8 cellular contexts compared by ENCODE assay signal in genomic region chr10:131874991-131875451, GRCh38. TPM values are rescaled to one million over a fixed set of nuclear protein-coding genes. Genes with fewer than 3 reads are reported as not detected.
DNase-seq lines count a peak whose midpoint lies in the region; ATAC-seq and TF ChIP-seq lines count a peak whose summit lies in the region.

No MANE protein-coding gene starts in this region.

- no peaks in the 10 kb centered on the region for H3K36me3 ChIP-seq in GM06990 (ENCODE audit: control insufficient read depth, insufficient read depth, low read length)

- intact Hi-C loops in MCF 10A (cut with micrococcal nuclease), result loop anchor here (1.0 to 10.0 kb wide), 4 partner anchors 1188 to 1685 kb away; no protein-coding TSS in a partner anchor

- peak; percentile 81 for TF ChIP-seq CTCF in GM06990 (IDR thresholded peaks at IDR 0.05; ENCODE audit: insufficient read depth, low read length, poor library complexity, severe bottlenecking)
- TF ChIP-seq CTCF in MCF 10A (IDR thresholded peaks at IDR 0.05; ENCODE audit: unreplicated experiment), result peak; percentile 80

- H3K27me3 Mint-ChIP-seq in MCF 10A (ENCODE audit: insufficient read depth, unreplicated experiment), result peaks cover 40% of the 10 kb centered on the region

- no peak overlapping the region for H3K4me3 Mint-ChIP-seq in MCF 10A (ENCODE audit: unreplicated experiment)

- H3K36me3 Mint-ChIP-seq in MCF 10A (ENCODE audit: insufficient read depth, unreplicated experiment), result no peaks in the 10 kb centered on the region

- H3K9me3 Mint-ChIP-seq in MCF 10A (ENCODE audit: unreplicated experiment), result no peaks in the 10 kb centered on the region

- no peaks in the 10 kb centered on the region for H3K4me1 Mint-ChIP-seq in MCF 10A (ENCODE audit: insufficient read depth, unreplicated experiment)

- H3K27ac Mint-ChIP-seq in MCF 10A (ENCODE audit: low read depth, unreplicated experiment), result no peak overlapping the region

- POLR2A ChIA-PET in MCF 10A (lab: Yijun Ruan, JAX), result no interaction called here

- no TSS peak for BruUV-seq in MCF 10A (replicated peaks; lab: Mats Ljungman, UMichigan)

- ATAC-seq in HG02759 (IDR thresholded peaks at IDR 0.05; ENCODE audit: unreplicated experiment), result peak; percentile 92
- ATAC-seq in GM19397 (IDR thresholded peaks at IDR 0.05; ENCODE audit: unreplicated experiment), result no peak

- no peaks in the 10 kb centered on the region for H3K27me3 ChIP-seq in GM06990 (replicated peaks; ENCODE audit: control insufficient read depth, insufficient read depth, low read length)

- CTCF ChIA-PET in MCF 10A (lab: Yijun Ruan, JAX), result interaction anchor here (0.6 to 1.4 kb wide), 23 partner anchors 9 to 1735 kb away, joined by 3 to 8 read pairs (median 3); no protein-coding TSS in a partner anchor

- DNase-seq in GM06990 (ENCODE audit: extremely low read depth, insufficient read length) (peak; percentile 26), NCI-H187 (lab: John Stamatoyannopoulos, UW) (peak; percentile 54 to 64), T follicular helper cell (ENCODE audit: low read depth) (peak; percentile 26), MCF 10A (ENCODE audit: unreplicated experiment) (peak; percentile 80), islet precursor cell (peak; percentile 93)
- peak in 3 of 4 experiments; percentile 17 to 63 (median 43) for DNase-seq in stimulated activated CD4-positive, alpha-beta T cell treated with anti-CD3 and anti-CD28 coated beads, Interleukin-1b, Interleukin-23, amount 100 ng/mL, for 24 hours (ENCODE audit: low read depth in 4 of 4, low spot score in 1 of 4)

- H3K4me3 ChIP-seq in GM06990 (replicated peaks; ENCODE audit: low read depth, low read length), result no peak overlapping the region

RNA-seq across cellular contexts. Expression of gene PPP2R2D, which starts 25.8 kb away (rescaled TPM):
- 34.9 and 35.5 TPM in 2 replicates for total RNA-seq in MCF 10A (2022)

Comparison
In these comparisons a context has a peak if more than half of its experiments do, and no peak if none do; other contexts are left out.
1. DNase-seq: peak in every context shown above with its lines; median percentile 93 in islet precursor cell; 80 in MCF 10A; 59 in NCI-H187; 43 in stimulated activated CD4-positive, alpha-beta T cell treated with anti-CD3 and anti-CD28 coated beads, Interleukin-1b, Interleukin-23, amount 100 ng/mL, for 24 hours; 26 in GM06990; 26 in T follicular helper cell.